In genomic region chr3:179957264-179957845, GRCh38 we compare ENCODE assay signal across 15 cellular contexts.
DNase-seq lines count a peak whose midpoint lies in the region; ATAC-seq and TF ChIP-seq lines count a peak whose summit lies in the region.
"Had no signal": no experiment of that assay in that cellular context is flagged by ENCODE, and none has a peak within 500 bp of the region (broad histone marks: within the 10 kb centered on the region; RNA-seq: fewer than 3 reads in every experiment).

No MANE protein-coding gene starts in this region.

- H3K4ac ChIP-seq in mesendoderm (ENCODE audit: low read depth, low read length), result no peak overlapping the region

- no peak overlapping the region for H4K8ac ChIP-seq in mesendoderm (ENCODE audit: low read depth, low read length)

- no peaks in the 10 kb centered on the region for H3K9me2 ChIP-seq in OCI-LY1 (ENCODE audit: low read depth, low read length)

- TF ChIP-seq CTCF in OCI-LY1 (IDR thresholded peaks at IDR 0.05; ENCODE audit: low read length), result no peak
- no peak for TF ChIP-seq CTCF in suprapubic skin (IDR thresholded peaks at IDR 0.05)

- no peak overlapping the region for H2BK5ac ChIP-seq in mesendoderm (ENCODE audit: low read length)

- no peaks in the 10 kb centered on the region for H3K4me1 Mint-ChIP-seq in activated naive CD4-positive, alpha-beta T cell treated with anti-CD3 and anti-CD28 coated beads, Interleukin-2, amount 10 ng/mL, durations not matched to agents 7 days and 5 days

- ATAC-seq in GM18907 (IDR thresholded peaks at IDR 0.05; ENCODE audit: unreplicated experiment) (peak; percentile 20), HG03196 (IDR thresholded peaks at IDR 0.05; ENCODE audit: unreplicated experiment) (no peak)
- ATAC-seq: body of pancreas had no signal

- peak overlapping the region; percentile 53 for H3K4me3 ChIP-seq in OCI-LY1 (ENCODE audit: low read depth, low read length, poor library complexity, severe bottlenecking)
- H3K4me3 ChIP-seq in mesendoderm (ENCODE audit: low read length), result no peak overlapping the region
- H3K4me3 ChIP-seq in suprapubic skin, result no peak overlapping the region
- H3K4me3 ChIP-seq: body of pancreas, right atrium auricular region had no signal

- no peaks in the 10 kb centered on the region for H3K27me3 ChIP-seq in OCI-LY1 (ENCODE audit: insufficient read depth, low read length)
- no peaks in the 10 kb centered on the region for H3K27me3 ChIP-seq in mesendoderm (ENCODE audit: insufficient read depth, low read length, poor library complexity)
- H3K27me3 ChIP-seq in suprapubic skin, result no peaks in the 10 kb centered on the region
- H3K27me3 ChIP-seq: body of pancreas, right atrium auricular region had no signal

- no peak for TF ChIP-seq POLR2A in suprapubic skin (IDR thresholded peaks at IDR 0.05)

- no peaks in the 10 kb centered on the region for H3K79me1 ChIP-seq in mesendoderm (ENCODE audit: low read length)

- no peak overlapping the region for H2BK120ac ChIP-seq in mesendoderm (ENCODE audit: low read depth, low read length)

- no peak overlapping the region for H3K4me3 Mint-ChIP-seq in activated naive CD4-positive, alpha-beta T cell treated with anti-CD3 and anti-CD28 coated beads, Interleukin-2, amount 10 ng/mL, durations not matched to agents 7 days and 5 days
- H3K4me3 Mint-ChIP-seq: effector memory CD8-positive, alpha-beta T cell; stimulated activated naive CD8-positive, alpha-beta T cell treated with anti-CD3 and anti-CD28 coated beads, Interleukin-15, Interleukin-2, amounts not matched to agents 100 ng/mL and 50 ng/mL, for 24 hours had no signal

- H4K20me1 ChIP-seq in OCI-LY1 (ENCODE audit: insufficient read depth, low read length), result no peaks in the 10 kb centered on the region

- DNase-seq in Caki2 (ENCODE audit: low read depth) (peak; percentile 51), NCI-H1105 treated with DMSO at 0.1 percent for 48 hours (lab: John Stamatoyannopoulos, UW) (peak; percentile 95), mesendoderm (no peak), suprapubic skin (ENCODE audit: low spot score in 2 of 2) (no peak)
- no peak for DNase-seq in activated naive CD4-positive, alpha-beta T cell treated with anti-CD3 and anti-CD28 coated beads, Interleukin-2, amount 10 ng/mL, durations not matched to agents 7 days and 5 days
- DNase-seq: activated CD4-positive, alpha-beta T cell treated with anti-CD3 and anti-CD28 coated beads for 1 hour; activated effector memory CD4-positive, alpha-beta T cell treated with Interleukin-2 at 50 U/mL for 16 hours; body of pancreas; effector memory CD8-positive, alpha-beta T cell; NCI-H446 treated with DMSO at 0.1 percent for 48 hours had no signal

- no peak overlapping the region for H3K56ac ChIP-seq in mesendoderm (ENCODE audit: low read length)

- no peak overlapping the region for H2BK15ac ChIP-seq in mesendoderm (replicated peaks; ENCODE audit: low read depth)

- no peaks in the 10 kb centered on the region for H3K9me3 Mint-ChIP-seq in activated naive CD4-positive, alpha-beta T cell treated with anti-CD3 and anti-CD28 coated beads, Interleukin-2, amount 10 ng/mL, durations not matched to agents 7 days and 5 days
- H3K9me3 Mint-ChIP-seq: effector memory CD8-positive, alpha-beta T cell had no signal

- no CpG with 5 or more reads among the region's 2 CpGs for WGBS in mesendoderm (ENCODE audit: extremely low coverage, insufficient coverage, low lambda C conversion rate)
- WGBS in suprapubic skin, result 29% methylated on average over 2 of the region's 2 CpGs

- H3K9ac ChIP-seq in OCI-LY1 (ENCODE audit: low read length) (peak overlapping the region; percentile 61), mesendoderm (ENCODE audit: low read length) (no peak overlapping the region)

- H3K4me1 ChIP-seq in OCI-LY1 (ENCODE audit: insufficient read depth, low read length, severe bottlenecking) (peaks cover 89% of the 10 kb centered on the region), mesendoderm (ENCODE audit: control insufficient read depth, low read depth, low read length) (no peaks in the 10 kb centered on the region), suprapubic skin (no peaks in the 10 kb centered on the region)
- H3K4me1 ChIP-seq: body of pancreas, right atrium auricular region had no signal

- H3K79me2 ChIP-seq in OCI-LY1 (ENCODE audit: insufficient read depth, low read length) (no peaks in the 10 kb centered on the region), mesendoderm (ENCODE audit: control insufficient read depth, insufficient read depth, low read length) (no peaks in the 10 kb centered on the region)

- H3K36me3 Mint-ChIP-seq in activated naive CD4-positive, alpha-beta T cell treated with anti-CD3 and anti-CD28 coated beads, Interleukin-2, amount 10 ng/mL, durations not matched to agents 7 days and 5 days, result no peaks in the 10 kb centered on the region

- CTCF ChIA-PET in activated naive CD4-positive, alpha-beta T cell treated with anti-CD3 and anti-CD28 coated beads, Interleukin-2, amount 10 ng/mL, durations not matched to agents 7 days and 5 days (lab: Charles Lee), result no interaction called here

- H3K36me3 ChIP-seq in OCI-LY1 (ENCODE audit: insufficient read depth, low read length), result no peaks in the 10 kb centered on the region
- no peaks in the 10 kb centered on the region for H3K36me3 ChIP-seq in mesendoderm (ENCODE audit: control insufficient read depth, insufficient read depth, low read length)
- H3K36me3 ChIP-seq in suprapubic skin, result no peaks in the 10 kb centered on the region
- H3K36me3 ChIP-seq: right atrium auricular region had no signal

- TF ChIP-seq EP300 in suprapubic skin (IDR thresholded peaks at IDR 0.05), result no peak

- H3K27ac ChIP-seq in OCI-LY1 (ENCODE audit: low read depth, low read length, poor library complexity, severe bottlenecking), result peak overlapping the region; percentile 96
- H3K27ac ChIP-seq in mesendoderm (ENCODE audit: low read depth, low read length), result no peak overlapping the region
- H3K27ac ChIP-seq in suprapubic skin, result no peak overlapping the region
- H3K27ac ChIP-seq: body of pancreas, right atrium auricular region had no signal

- in situ Hi-C loops in Caki2 (cut with HindIII; ENCODE audit: low pct_unique_long_range_greater_than_20kb, low sequenced_read_pairs), result no loop called here

- no peak overlapping the region for H3K18ac ChIP-seq in mesendoderm (ENCODE audit: low read length)

- peaks cover 6% of the 10 kb centered on the region; the same call in 1 of the 2 replicates for H3F3A ChIP-seq in OCI-LY1 (ENCODE audit: insufficient read depth, low read length)

- H3K27me3 Mint-ChIP-seq in activated naive CD4-positive, alpha-beta T cell treated with anti-CD3 and anti-CD28 coated beads, Interleukin-2, amount 10 ng/mL, durations not matched to agents 7 days and 5 days, result peaks cover 4% of the 10 kb centered on the region

- no peak overlapping the region for H3K27ac Mint-ChIP-seq in activated naive CD4-positive, alpha-beta T cell treated with anti-CD3 and anti-CD28 coated beads, Interleukin-2, amount 10 ng/mL, durations not matched to agents 7 days and 5 days
- H3K27ac Mint-ChIP-seq: effector memory CD8-positive, alpha-beta T cell; stimulated activated naive CD8-positive, alpha-beta T cell treated with anti-CD3 and anti-CD28 coated beads, Interleukin-15, Interleukin-2, amounts not matched to agents 100 ng/mL and 50 ng/mL, for 24 hours had no signal

- H2AK5ac ChIP-seq in mesendoderm (ENCODE audit: low read length), result no peak overlapping the region

- H3K23ac ChIP-seq in mesendoderm (ENCODE audit: low read length), result no peak overlapping the region

- H4K5ac ChIP-seq in mesendoderm (ENCODE audit: low read length), result no peak overlapping the region

- H3K4me2 ChIP-seq in OCI-LY1 (ENCODE audit: low read length) (peak overlapping the region; percentile 61), mesendoderm (ENCODE audit: low read length) (no peak overlapping the region)

- no peaks in the 10 kb centered on the region for H3K9me3 ChIP-seq in OCI-LY1 (ENCODE audit: low read length)
- no peaks in the 10 kb centered on the region for H3K9me3 ChIP-seq in suprapubic skin
- H3K9me3 ChIP-seq: body of pancreas, right atrium auricular region had no signal

- H2AFZ ChIP-seq in OCI-LY1 (ENCODE audit: low read length), result no peak overlapping the region

Comparison
In these comparisons a context has a peak if more than half of its experiments do, and no peak if none do; other contexts are left out.
1. DNase-seq: peak in Caki2 (single experiment) and NCI-H1105 treated with DMSO at 0.1 percent for 48 hours (single experiment); none in mesendoderm (single experiment), activated naive CD4-positive, alpha-beta T cell treated with anti-CD3 and anti-CD28 coated beads, Interleukin-2, amount 10 ng/mL, durations not matched to agents 7 days and 5 days (single experiment) and suprapubic skin (0 of 2).